ENCODE assay signal across 8 cellular contexts in the genomic region with DNA sequence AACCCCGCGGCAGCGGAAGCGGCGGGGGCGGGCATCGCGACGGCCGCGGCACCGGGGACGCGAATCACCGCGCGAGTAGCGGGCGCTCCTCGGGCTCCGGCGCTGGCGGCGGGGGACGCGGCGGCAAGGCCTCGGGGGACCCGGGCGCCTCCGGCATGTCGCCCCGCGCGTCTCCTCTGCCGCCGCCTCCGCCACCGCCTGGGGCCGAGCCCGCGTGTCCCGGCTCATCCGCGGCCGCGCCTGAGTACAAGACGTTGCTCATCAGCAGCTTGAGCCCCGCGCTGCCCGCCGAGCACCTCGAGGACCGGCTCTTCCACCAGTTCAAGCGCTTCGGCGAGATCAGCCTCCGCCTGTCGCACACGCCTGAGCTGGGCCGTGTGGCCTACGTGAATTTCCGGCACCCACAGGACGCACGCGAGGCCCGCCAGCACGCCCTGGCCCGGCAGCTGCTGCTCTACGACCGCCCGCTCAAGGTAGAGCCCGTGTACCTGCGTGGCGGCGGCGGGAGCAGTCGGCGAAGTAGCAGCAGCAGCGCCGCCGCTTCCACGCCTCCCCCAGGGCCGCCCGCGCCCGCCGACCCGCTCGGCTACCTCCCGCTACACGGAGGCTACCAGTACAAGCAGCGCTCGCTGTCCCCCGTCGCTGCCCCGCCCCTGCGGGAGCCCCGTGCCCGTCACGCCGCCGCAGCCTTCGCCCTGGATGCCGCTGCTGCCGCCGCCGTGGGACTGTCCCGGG. TPM values are rescaled to one million over a fixed set of nuclear protein-coding genes. Genes with fewer than 3 reads are reported as not detected.
A peak's percentile ranks its signal among the peaks of the same experiment; 100 is the strongest.
DNase-seq lines count a peak whose midpoint lies in the region; ATAC-seq, FAIRE-seq and TF ChIP-seq lines count a peak whose summit lies in the region.
"Had no signal": no experiment of that assay in that cellular context is flagged by ENCODE, and none has a peak within 500 bp of the region (broad histone marks: within the 10 kb centered on the region; RNA-seq: fewer than 3 reads in every experiment).

No MANE protein-coding gene starts in this region.

- WGBS in mammary epithelial cell (ENCODE audit: low coverage, missing lambda C conversion rate), result no CpG with 5 or more reads among the region's 109 CpGs

- H3K4me3 ChIP-seq in mammary epithelial cell (replicated peaks in 1 of 3; ENCODE audit: insufficient read depth in 1 of 3, low read depth in 2 of 3, low read length in 3 of 3) (peak overlapping the region; percentile 55 to 71 (median 59)), keratinocyte (ENCODE audit: control insufficient read depth in 2 of 3, extremely low read depth in 1 of 3, insufficient read depth in 2 of 3, low read depth in 1 of 3, low read length in 3 of 3) (peak overlapping the region; percentile 58 to 69 (median 62))

- DNase-seq in T-helper 2 cell (peak; percentile 17 to 80 (median 44)), mammary epithelial cell (peak; percentile 37), keratinocyte (ENCODE audit: low read depth, low spot score) (no peak), NCI-H524 treated with DMSO at 0.1 percent for 48 hours (lab: John Stamatoyannopoulos, UW) (no peak)
- peak; percentile 46 for DNase-seq in stimulated activated CD4-positive, alpha-beta T cell treated with anti-CD3 and anti-CD28 coated beads, Interleukin-4, amount 100 ng/mL, for 24 hours

- H4K20me1 ChIP-seq in mammary epithelial cell (ENCODE audit: insufficient read depth, low read length) (no peaks in the 10 kb centered on the region), keratinocyte (ENCODE audit: control insufficient read depth, extremely low read depth, insufficient read depth, low read length) (peaks cover 35% of the 10 kb centered on the region)

- H3K4me1 ChIP-seq in mammary epithelial cell (ENCODE audit: insufficient read depth, low read length) (peaks cover 48% of the 10 kb centered on the region), keratinocyte (ENCODE audit: control insufficient read depth, extremely low read depth, insufficient read depth, low read length) (peaks cover 39% of the 10 kb centered on the region)

- TF ChIP-seq CTCF in mammary epithelial cell (conservative IDR thresholded peaks at IDR 0.05 in 1 of 2, IDR thresholded peaks at IDR 0.05 in 1 of 2; ENCODE audit: extremely low read depth in 1 of 2, insufficient read depth in 1 of 2, low read depth in 1 of 2, low read length in 2 of 2), result no peak
- no peak for TF ChIP-seq CTCF in keratinocyte (optimal IDR thresholded peaks at IDR 0.05 in 1 of 3, IDR thresholded peaks at IDR 0.05 in 1 of 3, conservative IDR thresholded peaks at IDR 0.05 in 1 of 3; ENCODE audit: extremely low read depth in 1 of 3, insufficient read depth in 2 of 3, low read length in 3 of 3)

- BruUV-seq in mammary epithelial cell (replicated peaks; lab: Mats Ljungman, UMichigan), result no TSS peak

- no peaks in the 10 kb centered on the region for H3K9me1 ChIP-seq in keratinocyte (ENCODE audit: control insufficient read depth, extremely low read depth, insufficient read depth, low read length)

- no peak for FAIRE-seq in keratinocyte (lab: Jason Lieb, UNC)
- FAIRE-seq: islet of Langerhans had no signal

- H3K27ac ChIP-seq in mammary epithelial cell (ENCODE audit: insufficient read depth, low read depth, low read length), result peak overlapping the region; percentile 33
- H3K27ac ChIP-seq in keratinocyte (ENCODE audit: control insufficient read depth, insufficient read depth, low read length), result peak overlapping the region; percentile 70

- ATAC-seq in GM18909 (IDR thresholded peaks at IDR 0.05; ENCODE audit: poor library complexity, unreplicated experiment) (peak; percentile 9), HG02970 (IDR thresholded peaks at IDR 0.05; ENCODE audit: low FRiP score, unreplicated experiment) (peak; percentile 21)

- H3K79me2 ChIP-seq in mammary epithelial cell (ENCODE audit: insufficient read depth, low read length), result peaks cover 89% of the 10 kb centered on the region
- peaks cover 63% of the 10 kb centered on the region for H3K79me2 ChIP-seq in keratinocyte (ENCODE audit: control insufficient read depth, insufficient read depth, low read length)

- H3K4me2 ChIP-seq in mammary epithelial cell (ENCODE audit: insufficient read depth, low read depth, low read length) (peak overlapping the region; percentile 82), keratinocyte (ENCODE audit: control insufficient read depth, extremely low read depth, insufficient read depth, low read depth, low read length) (peak overlapping the region; percentile 87)

- CTCF ChIA-PET in mammary epithelial cell (lab: Charles Lee; ENCODE audit: low non-redundant PET), result interaction anchor here (0.6 kb wide), 1 partner anchor 291 kb away, joined by 3 read pairs; no protein-coding TSS in a partner anchor

- dilution Hi-C loops in mammary epithelial cell (cut with HindIII; ENCODE audit: low sequenced_read_pairs) (loop anchor here (5.0 kb wide), 3 partner anchors 51 to 784 kb away; no protein-coding TSS in a partner anchor), keratinocyte (cut with MboI; ENCODE audit: extremely low pct_ligation_motif_present, low sequenced_read_pairs) (loop anchor here (25.0 kb wide), 1 partner anchor 779 kb away; the partner anchor contains the start of genes CISH and MAPKAPK3)

- in situ Hi-C loops in mammary epithelial cell (cut with MboI; ENCODE audit: low sequenced_read_pairs in 2 of 2), result no loop called here

- H3K36me3 ChIP-seq in mammary epithelial cell (ENCODE audit: insufficient read depth, low read length), result peaks cover 33% of the 10 kb centered on the region
- peaks cover 38 to 57% of the 10 kb centered on the region in 2 experiments for H3K36me3 ChIP-seq in keratinocyte (ENCODE audit: control insufficient read depth in 2 of 2, extremely low read depth in 1 of 2, insufficient read depth in 2 of 2, low read length in 2 of 2)

- H3K9ac ChIP-seq in mammary epithelial cell (ENCODE audit: insufficient read depth, low read length) (peak overlapping the region; percentile 45), keratinocyte (ENCODE audit: control insufficient read depth, extremely low read depth, insufficient read depth, low read length) (peak overlapping the region; percentile 86)

- H3K27me3 ChIP-seq in mammary epithelial cell (ENCODE audit: insufficient read depth, low read length) (no peaks in the 10 kb centered on the region), keratinocyte (ENCODE audit: control insufficient read depth, extremely low read depth, insufficient read depth, low read length) (no peaks in the 10 kb centered on the region)

- H3K9me3 ChIP-seq in mammary epithelial cell (replicated peaks; ENCODE audit: insufficient read depth, low read length) (no peaks in the 10 kb centered on the region), keratinocyte (ENCODE audit: control insufficient read depth, low read depth, low read length) (no peaks in the 10 kb centered on the region)

- H2AFZ ChIP-seq in mammary epithelial cell (ENCODE audit: low read depth, low read length) (peak overlapping the region; percentile 42), keratinocyte (ENCODE audit: control insufficient read depth, low read length) (peak overlapping the region; percentile 7)

- intact Hi-C loops in mammary epithelial cell (cut with micrococcal nuclease), result loop anchor here (1.0 to 2.0 kb wide), 4 partner anchors 43 to 409 kb away; no protein-coding TSS in a partner anchor

RNA-seq across cellular contexts. Expression of gene RBM15B, which starts 0.6 kb away (rescaled TPM):
- total RNA-seq in mammary epithelial cell, result 10 to 100 TPM; 33.3 to 40.8 TPM
- polyA plus RNA-seq in mammary epithelial cell (19.5 TPM), keratinocyte (10.1 to 17.4 TPM (median 10.2 TPM) in 3 replicates)
- polyA minus RNA-seq in mammary epithelial cell (27.2 TPM), keratinocyte (14.2 to 32.1 TPM (median 15.0 TPM) in 3 replicates)
- polyA plus RNA-seq in keratinocyte (2011; ENCODE audit: low read depth), result 5.5 TPM
- polyA plus RNA-seq in keratinocyte (2011; cell fraction: cytosol; rRNA removed), result 10.4 and 13.4 TPM in 2 replicates
- polyA plus RNA-seq in keratinocyte (2011; cell fraction: nucleus; rRNA removed), result 11.7 and 13.6 TPM in 2 replicates
- 11.8 and 23.2 TPM in 2 replicates for polyA plus RNA-seq in keratinocyte (2012; ENCODE audit: low replicate concordance)
- 19.0 TPM for polyA minus RNA-seq in keratinocyte (2011; cell fraction: cytosol; rRNA and poly(A)+ RNA removed)
- polyA minus RNA-seq in keratinocyte (2011; cell fraction: nucleus; rRNA and poly(A)+ RNA removed), result 11.0 and 12.3 TPM in 2 replicates

RNA-seq across cellular contexts. Expression of gene MANF, which starts 6.6 kb away (rescaled TPM):
- total RNA-seq in mammary epithelial cell, result 100 to 1,000 TPM in 1 of 2 donors, 10 to 100 TPM in 1; 38.0 to 185 TPM
- 132 TPM for polyA plus RNA-seq in mammary epithelial cell
- 109 TPM for polyA minus RNA-seq in mammary epithelial cell
- polyA plus RNA-seq in keratinocyte, result 71.1 to 156 TPM (median 143 TPM) in 3 replicates
- polyA plus RNA-seq in keratinocyte (2011; ENCODE audit: low read depth), result 252 TPM
- 130 and 172 TPM in 2 replicates for polyA plus RNA-seq in keratinocyte (2011; cell fraction: cytosol; rRNA removed)
- 119 and 134 TPM in 2 replicates for polyA plus RNA-seq in keratinocyte (2011; cell fraction: nucleus; rRNA removed)
- polyA plus RNA-seq in keratinocyte (2012; ENCODE audit: low replicate concordance), result 155 and 156 TPM in 2 replicates
- 10.5 to 43.9 TPM (median 12.8 TPM) in 3 replicates for polyA minus RNA-seq in keratinocyte
- 34.1 TPM for polyA minus RNA-seq in keratinocyte (2011; cell fraction: cytosol; rRNA and poly(A)+ RNA removed)
- polyA minus RNA-seq in keratinocyte (2011; cell fraction: nucleus; rRNA and poly(A)+ RNA removed), result 10.1 and 17.4 TPM in 2 replicates

Comparison
In these comparisons a context has a peak if more than half of its experiments do, and no peak if none do; other contexts are left out.
1. DNase-seq: peak in T-helper 2 cell (5 of 5), mammary epithelial cell (single experiment) and stimulated activated CD4-positive, alpha-beta T cell treated with anti-CD3 and anti-CD28 coated beads, Interleukin-4, amount 100 ng/mL, for 24 hours (single experiment); none in keratinocyte (single experiment) and NCI-H524 treated with DMSO at 0.1 percent for 48 hours (single experiment).